1 cellular context compared by ENCODE assay signal in genomic region chr5:79499640-79500273, GRCh38.
TF ChIP-seq lines count a peak whose summit lies in the region.

No MANE protein-coding gene starts in this region.

TF ChIP-seq in K562, 482 proteins besides CTCF, POLR2A, EP300 and RAD21 (continued from another document):
- TF ChIP-seq NFE2 (IDR thresholded peaks at IDR 0.05; ENCODE audit: low read depth): 0 out of 2 replicates have a peak, but pooled peaks have one; percentile 17
- TF ChIP-seq ZNF143 (CRISPR knock-in tag; IDR thresholded peaks at IDR 0.05): no peak
- TF ChIP-seq TRIM25 (IDR thresholded peaks at IDR 0.05; ENCODE audit: borderline replicate concordance): no peak
- no peak for TF ChIP-seq MTA2 (IDR thresholded peaks at IDR 0.05; ENCODE audit: low read depth)
- no peak for TF ChIP-seq ZNF639 (CRISPR knock-in tag; conservative IDR thresholded peaks at IDR 0.05 in 1 of 2, IDR thresholded peaks at IDR 0.05 in 1 of 2)
- no peak for TF ChIP-seq NFATC3 (IDR thresholded peaks at IDR 0.05)
- TF ChIP-seq LARP7 (IDR thresholded peaks at IDR 0.05): no peak
- TF ChIP-seq ZBED1 (IDR thresholded peaks at IDR 0.05): no peak
- no peak for TF ChIP-seq ZBTB26 (CRISPR knock-in tag; IDR thresholded peaks at IDR 0.05)
- TF ChIP-seq MYNN (IDR thresholded peaks at IDR 0.05): peak; percentile 97
- TF ChIP-seq MYNN (CRISPR knock-in tag; IDR thresholded peaks at IDR 0.05): peak; percentile 57; the same call in 1 of the 2 replicates
- no peak for TF ChIP-seq ZNF778 (CRISPR knock-in tag; IDR thresholded peaks at IDR 0.05)
- no peak for TF ChIP-seq TBL1XR1 (IDR thresholded peaks at IDR 0.05; ENCODE audit: low read length in 2 of 2)
- no peak for TF ChIP-seq SMARCE1 (IDR thresholded peaks at IDR 0.05)
- TF ChIP-seq ELF2 (CRISPR knock-in tag; IDR thresholded peaks at IDR 0.05): no peak
- no peak for TF ChIP-seq NFIX (CRISPR knock-in tag; IDR thresholded peaks at IDR 0.05; ENCODE audit: low read depth)
- TF ChIP-seq TAL1 (IDR thresholded peaks at IDR 0.05): no peak
